ENCODE assay signal across 27 cellular contexts in genomic region chr3:115932807-115933206, GRCh38.
A peak's percentile ranks its signal among the peaks of the same experiment; 100 is the strongest.
DNase-seq lines count a peak whose midpoint lies in the region; ATAC-seq, FAIRE-seq and TF ChIP-seq lines count a peak whose summit lies in the region.
"Had no signal": no experiment of that assay in that cellular context is flagged by ENCODE, and none has a peak within 500 bp of the region (broad histone marks: within the 10 kb centered on the region; RNA-seq: fewer than 3 reads in every experiment).

No MANE protein-coding gene starts in this region.

- H3K56ac ChIP-seq in H9 (ENCODE audit: insufficient read length, low read depth, low read length): no peak overlapping the region

- no peaks in the 10 kb centered on the region for H4K20me1 ChIP-seq in H9 (ENCODE audit: control insufficient read depth, insufficient read depth, insufficient read length)
- H4K20me1 ChIP-seq: BLaER1 had no signal

- no peaks in the 10 kb centered on the region for H3K27me3 Mint-ChIP-seq in H9 (ENCODE audit: low read depth)
- H3K27me3 Mint-ChIP-seq: activated naive CD8-positive, alpha-beta T cell treated with anti-CD3 and anti-CD28 coated beads for 36 hours had no signal

- H2BK12ac ChIP-seq in H9 (ENCODE audit: insufficient read length, low read depth, low read length): no peak overlapping the region

- H3K9ac ChIP-seq in H9 (ENCODE audit: extremely low read depth, insufficient read length, low read length): no peak overlapping the region
- H3K9ac ChIP-seq: BLaER1, SK-N-SH had no signal

- no peak overlapping the region for H3K4me3 ChIP-seq in dorsolateral prefrontal cortex
- H3K4me3 ChIP-seq: A549, BLaER1, psoas muscle, skin epidermis, stomach had no signal

- no peak overlapping the region for H2BK20ac ChIP-seq in H9 (ENCODE audit: low read depth, low read length, poor library complexity, severe bottlenecking)

- H2BK120ac ChIP-seq in H9 (ENCODE audit: low read depth, low read length, poor library complexity, severe bottlenecking): no peak overlapping the region

- no peak overlapping the region for H2BK15ac ChIP-seq in H9 (ENCODE audit: low read depth, low read length)

- H2BK5ac ChIP-seq in H9 (ENCODE audit: insufficient read length, low read length): no peak overlapping the region

- no peak for DNase-seq in GM12891 (ENCODE audit: insufficient read length, low spot score)
- peak; percentile 76 for DNase-seq in NOMO-1 treated with DMSO at 0.1 percent for 48 hours (lab: John Stamatoyannopoulos, UW; ENCODE audit: unreplicated experiment)
- no peak for DNase-seq in dorsolateral prefrontal cortex
- no peak for DNase-seq in NCI-H1694 (lab: John Stamatoyannopoulos, UW)
- DNase-seq in H9: no peak
- DNase-seq: activated CD4-positive, CD25-positive, alpha-beta regulatory T cell treated with anti-CD3 and anti-CD28 coated beads, Interleukin-2, amount 50 U/mL, for 72 hours; activated naive CD8-positive, alpha-beta T cell treated with anti-CD3 and anti-CD28 coated beads for 36 hours; EL; head of caudate nucleus; NCI-H146; NCI-H226; NCI-H82; psoas muscle; SK-N-SH; stimulated activated CD4-positive, alpha-beta T cell treated with anti-CD3 and anti-CD28 coated beads, Interleukin-4, amount 100 ng/mL, for 1 hour; stomach; T-helper 9 cell had no signal

- intact Hi-C loops in dorsolateral prefrontal cortex (cut with DNase I): no loop called here

- H4K91ac ChIP-seq in H9 (ENCODE audit: insufficient read length, low read depth, low read length): no peak overlapping the region

- TF ChIP-seq CTCF in dorsolateral prefrontal cortex (IDR thresholded peaks at IDR 0.05 in 54 of 56, conservative IDR thresholded peaks at IDR 0.05 in 2 of 56; ENCODE audit: low read depth in 1 of 56, partially characterized antibody in 56 of 56) (no peak), H9 (conservative IDR thresholded peaks at IDR 0.05) (no peak)

- no peaks in the 10 kb centered on the region for H3K79me1 ChIP-seq in H9 (ENCODE audit: insufficient read depth, low read depth, low read length, poor library complexity, severe bottlenecking)

- no peak overlapping the region for H3K4me3 Mint-ChIP-seq in H9
- H3K4me3 Mint-ChIP-seq: activated naive CD8-positive, alpha-beta T cell treated with anti-CD3 and anti-CD28 coated beads for 36 hours; neural crest cell had no signal

- TF ChIP-seq POLR2A in GM12891 (IDR thresholded peaks at IDR 0.05; ENCODE audit: low read depth, low read length): no peak

- H3T11ph ChIP-seq in H9 (ENCODE audit: low read length): no peak overlapping the region

- H2AK5ac ChIP-seq in H9 (ENCODE audit: insufficient read length, low read length): no peak overlapping the region

- H3K4me1 Mint-ChIP-seq in H9: peaks cover 4 to 12% of the 10 kb centered on the region in 2 experiments; a peak in 3 of 4 replicates
- H3K4me1 Mint-ChIP-seq: activated naive CD8-positive, alpha-beta T cell treated with anti-CD3 and anti-CD28 coated beads for 36 hours had no signal

- H3K4me1 ChIP-seq in H9 (ENCODE audit: insufficient read depth, low read length): no peaks in the 10 kb centered on the region
- H3K4me1 ChIP-seq: A549, psoas muscle, stomach had no signal

- H4K8ac ChIP-seq in H9 (replicated peaks; ENCODE audit: insufficient read length, low read depth, low read length): no peak overlapping the region

- H3K27ac Mint-ChIP-seq in H9: no peak overlapping the region
- H3K27ac Mint-ChIP-seq: activated naive CD8-positive, alpha-beta T cell treated with anti-CD3 and anti-CD28 coated beads for 36 hours had no signal

- H3K9me3 Mint-ChIP-seq in H9: no peaks in the 10 kb centered on the region
- H3K9me3 Mint-ChIP-seq: activated naive CD8-positive, alpha-beta T cell treated with anti-CD3 and anti-CD28 coated beads for 36 hours had no signal

- H3K14ac ChIP-seq in H9 (ENCODE audit: insufficient read depth, low read length): no peak overlapping the region

- no peaks in the 10 kb centered on the region for H3K36me3 Mint-ChIP-seq in H9 (ENCODE audit: insufficient read depth in 1 of 3, low read depth in 3 of 3)
- H3K36me3 Mint-ChIP-seq: activated naive CD8-positive, alpha-beta T cell treated with anti-CD3 and anti-CD28 coated beads for 36 hours had no signal

- no peak overlapping the region for H3K23ac ChIP-seq in H9 (ENCODE audit: insufficient read length, low read depth, low read length)

- H2AFZ ChIP-seq in H9 (ENCODE audit: low read length): no peak overlapping the region

- no peak overlapping the region for H3K18ac ChIP-seq in H9 (ENCODE audit: insufficient read length, low read depth, low read length)

- no peak overlapping the region for H3K4me2 ChIP-seq in H9 (ENCODE audit: insufficient read depth, insufficient read length, low read length)
- H3K4me2 ChIP-seq: A549, BLaER1, SK-N-SH had no signal

- H3K27me3 ChIP-seq in dorsolateral prefrontal cortex (no peaks in the 10 kb centered on the region), H9 (ENCODE audit: insufficient read depth, low read length) (no peaks in the 10 kb centered on the region)
- H3K27me3 ChIP-seq: BLaER1, stomach had no signal

- H3K27ac ChIP-seq in dorsolateral prefrontal cortex (no peak overlapping the region), H9 (ENCODE audit: insufficient read length, low read depth, low read length) (no peak overlapping the region)
- H3K27ac ChIP-seq: A549, BLaER1, psoas muscle, skin epidermis, stomach had no signal

- FAIRE-seq in GM12891 (lab: Jason Lieb, UNC): no peak
- FAIRE-seq: A549, H1, RCC 7860 had no signal

- no peak overlapping the region for H3K4ac ChIP-seq in H9 (ENCODE audit: low read depth, low read length)

- no peaks in the 10 kb centered on the region for H3K79me2 ChIP-seq in H9 (ENCODE audit: insufficient read depth, low read length)

- no CpG with 5 or more reads among the region's 7 CpGs for WGBS in H9 (ENCODE audit: extremely low coverage, insufficient read length, low lambda C conversion rate)

- no peaks in the 10 kb centered on the region for H3K9me3 ChIP-seq in H9 (ENCODE audit: control insufficient read depth, low read depth, low read length)
- H3K9me3 ChIP-seq: A549, BLaER1, psoas muscle, SK-N-SH, stomach had no signal

- ATAC-seq in GM21515 (IDR thresholded peaks at IDR 0.05; ENCODE audit: unreplicated experiment) (peak; percentile 55), HG03025 (IDR thresholded peaks at IDR 0.05; ENCODE audit: low FRiP score, unreplicated experiment) (peak; percentile 76), HG03139 (IDR thresholded peaks at IDR 0.05; ENCODE audit: unreplicated experiment) (no peak)
- ATAC-seq: A549, left lobe of liver, psoas muscle had no signal

- H3K23me2 ChIP-seq in H9 (ENCODE audit: insufficient read length, low read depth, low read length, poor library complexity, severe bottlenecking): no peaks in the 10 kb centered on the region

- no peak overlapping the region for H4K5ac ChIP-seq in H9 (ENCODE audit: insufficient read length, low read depth, low read length)

TF ChIP-seq in GM12891, 5 proteins besides CTCF, POLR2A, EP300 and RAD21:
- TF ChIP-seq PAX5 (IDR thresholded peaks at IDR 0.05; ENCODE audit: insufficient read depth, low read length, severe bottlenecking) (no peak), POU2F2 (IDR thresholded peaks at IDR 0.05; ENCODE audit: low read depth, low read length) (no peak), SPI1 (IDR thresholded peaks at IDR 0.05; ENCODE audit: low read depth, low read length) (peak; percentile 60), POLR2AphosphoS5 (IDR thresholded peaks at IDR 0.05; ENCODE audit: low read depth, low read length) (no peak), TAF1 (IDR thresholded peaks at IDR 0.05; ENCODE audit: low read depth, low read length) (no peak)
